In genomic region chr7:2719007-2719406, GRCh38 we compare ENCODE assay signal across 9 cellular contexts. TPM values are rescaled to one million over a fixed set of nuclear protein-coding genes. Genes with fewer than 3 reads are reported as not detected.
DNase-seq lines count a peak whose midpoint lies in the region; ATAC-seq, FAIRE-seq and TF ChIP-seq lines count a peak whose summit lies in the region.
"Had no signal": no experiment of that assay in that cellular context is flagged by ENCODE, and none has a peak within 500 bp of the region (broad histone marks: within the 10 kb centered on the region; RNA-seq: fewer than 3 reads in every experiment).

No MANE protein-coding gene starts in this region.

- H3K4me3 Mint-ChIP-seq in neural crest cell = no peak overlapping the region

- H3K36me3 ChIP-seq in BE2C (peaks cover 6% of the 10 kb centered on the region; the same call in 1 of the 2 replicates), WERI-Rb-1 (no peaks in the 10 kb centered on the region), bronchial epithelial cell (ENCODE audit: control insufficient read depth, insufficient read depth, low read length) (peaks cover 3% of the 10 kb centered on the region), aorta (ENCODE audit: control insufficient read depth in 1 of 2, insufficient read depth in 2 of 2, low read length in 1 of 2) (peaks cover 0 to 2% of the 10 kb centered on the region in 2 donors)

- peaks cover 25% of the 10 kb centered on the region for H3K4me1 ChIP-seq in BE2C
- no peaks in the 10 kb centered on the region for H3K4me1 ChIP-seq in aorta (ENCODE audit: control insufficient read depth in 1 of 2, insufficient read depth in 2 of 2, low read length in 2 of 2)

- H3K27ac Mint-ChIP-seq in neural crest cell (ENCODE audit: unreplicated experiment) = peak overlapping the region; percentile 6

- H3K9me3 ChIP-seq in BE2C = no peaks in the 10 kb centered on the region
- no peaks in the 10 kb centered on the region for H3K9me3 ChIP-seq in WERI-Rb-1 (ENCODE audit: severe bottlenecking)
- H3K9me3 ChIP-seq in aorta (ENCODE audit: control insufficient read depth, low read length) = no peaks in the 10 kb centered on the region

- peak; percentile 73 for TF ChIP-seq CTCF in BE2C (IDR thresholded peaks at IDR 0.05; ENCODE audit: low read depth, low read length)
- peak; percentile 75 for TF ChIP-seq CTCF in WERI-Rb-1 (IDR thresholded peaks at IDR 0.05; ENCODE audit: low read depth, low read length)
- peak; percentile 33 for TF ChIP-seq CTCF in bronchial epithelial cell (IDR thresholded peaks at IDR 0.05; ENCODE audit: insufficient read depth, low read length, severe bottlenecking)
- TF ChIP-seq CTCF in neural crest cell (conservative IDR thresholded peaks at IDR 0.05) = peak; percentile 55

- H3K4me3 ChIP-seq in BE2C (ENCODE audit: low read depth, low read length) = no peak overlapping the region
- H3K4me3 ChIP-seq in WERI-Rb-1 (ENCODE audit: low read depth, low read length) = no peak overlapping the region
- H3K4me3 ChIP-seq in bronchial epithelial cell (ENCODE audit: low read depth, low read length) = no peak overlapping the region
- no peak overlapping the region for H3K4me3 ChIP-seq in aorta (ENCODE audit: low read length in 2 of 2)

- H3K4me1 Mint-ChIP-seq in neural crest cell = peaks cover 25% of the 10 kb centered on the region

- H3K27me3 ChIP-seq in BE2C (no peaks in the 10 kb centered on the region), WERI-Rb-1 (ENCODE audit: insufficient read depth, low read depth, severe bottlenecking) (no peaks in the 10 kb centered on the region), bronchial epithelial cell (ENCODE audit: control insufficient read depth, insufficient read depth, low read length) (no peaks in the 10 kb centered on the region), aorta (ENCODE audit: control insufficient read depth in 1 of 2, insufficient read depth in 2 of 2, low read length in 1 of 2) (no peaks in the 10 kb centered on the region)

- no peaks in the 10 kb centered on the region for H3K9me3 Mint-ChIP-seq in neural crest cell

- ATAC-seq in HG03354 (IDR thresholded peaks at IDR 0.05; ENCODE audit: poor library complexity, severe bottlenecking, unreplicated experiment) (peak; percentile 40), aorta (ENCODE audit: low FRiP score) (no peak), HG02884 (IDR thresholded peaks at IDR 0.05; ENCODE audit: unreplicated experiment) (no peak)

- peaks cover 15% of the 10 kb centered on the region for H3K36me3 Mint-ChIP-seq in neural crest cell (ENCODE audit: low read depth)

- DNase-seq in BE2C = peak; percentile 62
- DNase-seq in WERI-Rb-1 = peak; percentile 36
- no peak for DNase-seq in bronchial epithelial cell (ENCODE audit: low read depth)
- DNase-seq in neural crest cell (ENCODE audit: low read depth, low spot score) = no peak
- DNase-seq in aorta = no peak
- no peak for DNase-seq in ureter (ENCODE audit: low spot score)

- WGBS in aorta, 2 donors = 91 to 93% methylated on average over 16 of the region's 16 CpGs

- H3K27ac ChIP-seq in WERI-Rb-1 (no peak overlapping the region), aorta (ENCODE audit: low read depth in 1 of 2, low read length in 2 of 2) (no peak overlapping the region)

- no peak for FAIRE-seq in bronchial epithelial cell (lab: Jason Lieb, UNC)
- FAIRE-seq: frontal cortex had no signal

- intact Hi-C loops in aorta (cut with DNase I) = no loop called here

- no peaks in the 10 kb centered on the region for H3K27me3 Mint-ChIP-seq in neural crest cell (ENCODE audit: low read depth)

RNA-seq across cellular contexts. Expression of gene AMZ1, which starts 31.0 kb away (rescaled TPM):
- polyA plus RNA-seq in BE2C (2012; ENCODE audit: insufficient read depth, insufficient read length, low read depth) = 2.3 TPM
- total RNA-seq in bronchial epithelial cell = not detected in 2 replicates
- total RNA-seq in neural crest cell = not detected in 2 replicates
- total RNA-seq in aorta = 1 to 10 TPM; 1.1 to 2.0 TPM
- under 1 TPM in 1 of 2 donors, not detected in 1; 0.13 TPM for polyA plus RNA-seq in aorta
- 0.23 TPM for total RNA-seq in ureter

Comparison
In these comparisons a context has a peak if more than half of its experiments do, and no peak if none do; other contexts are left out.
1. DNase-seq: peak in BE2C (single experiment) and WERI-Rb-1 (single experiment); none in bronchial epithelial cell (single experiment), neural crest cell (single experiment), aorta (0 of 2) and ureter (single experiment).
2. Peak in every context shown above with its lines, with median percentiles within 50 percentile points of each other: CTCF ChIP-seq.